ENCODE assay signal across 8 cellular contexts in genomic region chr2:71277536-71278103, GRCh38. TPM values are rescaled to one million over a fixed set of nuclear protein-coding genes. Genes with fewer than 3 reads are reported as not detected.
DNase-seq lines count a peak whose midpoint lies in the region; ATAC-seq and TF ChIP-seq lines count a peak whose summit lies in the region.

No MANE protein-coding gene starts in this region.

- H3K36me3 ChIP-seq in kidney epithelial cell (ENCODE audit: control insufficient read depth, insufficient read depth, low read length), result no peaks in the 10 kb centered on the region

- peak overlapping the region; percentile 28 for H3K4me3 ChIP-seq in kidney epithelial cell (ENCODE audit: low read depth, low read length)

- ATAC-seq in T-helper 17 cell (no peak), GM21367 (IDR thresholded peaks at IDR 0.05; ENCODE audit: unreplicated experiment) (no peak)

- H3K4me1 Mint-ChIP-seq in IgD-negative memory B cell, result peaks cover 5 to 12% (median 9%) of the 10 kb centered on the region in 3 donors
- peaks cover 8% of the 10 kb centered on the region for H3K4me1 Mint-ChIP-seq in T-helper 17 cell

- no peaks in the 10 kb centered on the region for H3K9me3 Mint-ChIP-seq in IgD-negative memory B cell

- TF ChIP-seq CTCF in kidney epithelial cell (IDR thresholded peaks at IDR 0.05; ENCODE audit: insufficient read depth, low read length, poor library complexity, severe bottlenecking), result peak; percentile 34

- H3K27me3 ChIP-seq in kidney epithelial cell (ENCODE audit: control insufficient read depth, insufficient read depth, low read length), result peaks cover 11% of the 10 kb centered on the region

- peak; percentile 15 for DNase-seq in GDM1 (lab: John Stamatoyannopoulos, UW)
- DNase-seq in T-helper 17 cell, result no peak
- peak; percentile 55 for DNase-seq in cerebellum (ENCODE audit: low spot score)
- no peak for DNase-seq in kidney epithelial cell (ENCODE audit: low read depth)
- DNase-seq in stimulated activated CD4-positive, alpha-beta T cell treated with anti-CD3 and anti-CD28 coated beads, Interleukin-4, amount 100 ng/mL, for 48 hours (ENCODE audit: low read depth in 2 of 2), result peak; percentile 8 to 9
- DNase-seq in NK-92 (lab: John Stamatoyannopoulos, UW; ENCODE audit: unreplicated experiment), result no peak

- H3K4me3 Mint-ChIP-seq in IgD-negative memory B cell (peak overlapping the region; percentile 80 to 90 (median 81)), T-helper 17 cell (peak overlapping the region; percentile 80)

- H3K27ac Mint-ChIP-seq in IgD-negative memory B cell (peak overlapping the region in 1 of 3 donors; percentile 7), T-helper 17 cell (no peak overlapping the region)

- H3K36me3 Mint-ChIP-seq in IgD-negative memory B cell (no peaks in the 10 kb centered on the region), T-helper 17 cell (ENCODE audit: low read depth) (no peaks in the 10 kb centered on the region)

- H3K9me3 ChIP-seq in T-helper 17 cell (ENCODE audit: control insufficient read depth, low read length, poor library complexity, severe bottlenecking), result no peaks in the 10 kb centered on the region

- H3K27me3 Mint-ChIP-seq in IgD-negative memory B cell (peaks cover 27% of the 10 kb centered on the region), T-helper 17 cell (peaks cover 83% of the 10 kb centered on the region)

RNA-seq across cellular contexts. Expression of gene PAIP2B, which starts 50.7 kb away (rescaled TPM):
- 3.1 TPM for polyA plus RNA-seq in IgD-negative memory B cell
- 1 to 10 TPM; 2.4 to 2.9 TPM for total RNA-seq in T-helper 17 cell
- 17.3 TPM for total RNA-seq in cerebellum
- 1.9 and 2.9 TPM in 2 replicates for total RNA-seq in kidney epithelial cell

RNA-seq across cellular contexts. Expression of gene ZNF638, which starts 54.0 kb away (rescaled TPM):
- 60.3 TPM for polyA plus RNA-seq in IgD-negative memory B cell
- total RNA-seq in T-helper 17 cell (100 to 1,000 TPM in 1 of 2 donors, 10 to 100 TPM in 1; 93.7 to 104 TPM), cerebellum (386 TPM), kidney epithelial cell (95.2 and 109 TPM in 2 replicates)

Comparison
In these comparisons a context has a peak if more than half of its experiments do, and no peak if none do; other contexts are left out.
1. DNase-seq: peak in GDM1 (single experiment), cerebellum (single experiment) and stimulated activated CD4-positive, alpha-beta T cell treated with anti-CD3 and anti-CD28 coated beads, Interleukin-4, amount 100 ng/mL, for 48 hours (2 of 2); none in T-helper 17 cell (0 of 3), kidney epithelial cell (single experiment) and NK-92 (single experiment).